25 cellular contexts compared by ENCODE assay signal in genomic region chr3:32882180-32882579, GRCh38.
DNase-seq lines count a peak whose midpoint lies in the region; ATAC-seq lines count a peak whose summit lies in the region.
"Had no signal": no experiment of that assay in that cellular context is flagged by ENCODE, and none has a peak within 500 bp of the region (broad histone marks: within the 10 kb centered on the region; RNA-seq: fewer than 3 reads in every experiment).

No MANE protein-coding gene starts in this region.

- H3K36me3 ChIP-seq in CD4-positive, CD25-positive, alpha-beta regulatory T cell (ENCODE audit: control insufficient read depth, insufficient read depth, low read length), result no peaks in the 10 kb centered on the region
- H3K36me3 ChIP-seq: breast epithelium, esophagus squamous epithelium, spleen, upper lobe of left lung had no signal

- peak overlapping the region; percentile 52 for H3K27ac ChIP-seq in CD4-positive, CD25-positive, alpha-beta regulatory T cell (ENCODE audit: insufficient read depth, low read length, poor library complexity, severe bottlenecking)
- H3K27ac ChIP-seq: 22Rv1; BLaER1 treated with 17β-estradiol and CSF1 and Interleukin-3, amounts not matched to agents 10 nM and 100 nM; breast epithelium; dorsolateral prefrontal cortex; esophagus squamous epithelium; spleen; upper lobe of left lung had no signal

- H3K4me1 ChIP-seq in CD4-positive, CD25-positive, alpha-beta regulatory T cell (ENCODE audit: control insufficient read depth, insufficient read depth, low read length, poor library complexity, severe bottlenecking), result peaks cover 15% of the 10 kb centered on the region
- H3K4me1 ChIP-seq: breast epithelium, esophagus squamous epithelium had no signal

- peaks cover 9 to 36% (median 22%) of the 10 kb centered on the region in 4 donors for H3K4me1 Mint-ChIP-seq in CD4-positive, CD25-positive, alpha-beta regulatory T cell

- H3K4me3 ChIP-seq in CD4-positive, CD25-positive, alpha-beta regulatory T cell (ENCODE audit: low read depth, low read length), result no peak overlapping the region
- H3K4me3 ChIP-seq: BLaER1 treated with 17β-estradiol and CSF1 and Interleukin-3, amounts not matched to agents 10 nM and 100 nM; breast epithelium; dorsolateral prefrontal cortex; esophagus squamous epithelium; spleen; upper lobe of left lung had no signal

- H3K27me3 ChIP-seq in CD4-positive, CD25-positive, alpha-beta regulatory T cell (ENCODE audit: control insufficient read depth, insufficient read depth, low read length), result no peaks in the 10 kb centered on the region
- H3K27me3 ChIP-seq: BLaER1 treated with 17β-estradiol and CSF1 and Interleukin-3, amounts not matched to agents 10 nM and 100 nM; esophagus squamous epithelium; spleen; upper lobe of left lung had no signal

- DNase-seq in CD4-positive, CD25-positive, alpha-beta regulatory T cell, result no peak
- DNase-seq in activated CD8-positive, alpha-beta memory T cell treated with anti-CD3 and anti-CD28 coated beads, Interleukin-2, amount 50 U/mL, for 48 hours, result no peak
- DNase-seq in amniotic stem cell (lab: John Stamatoyannopoulos, UW) (no peak), Kasumi-1 (lab: John Stamatoyannopoulos, UW) (no peak)
- DNase-seq: activated T-cell treated with anti-CD3 and anti-CD28 coated beads, Interleukin-2, amount 50 U/mL, for 1 hour; DMS79 treated with DMSO at 0.1 percent for 48 hours; dorsolateral prefrontal cortex; esophagus squamous epithelium; head of caudate nucleus; Karpas-422; mammary epithelial cell; OCI-M1; spleen; stimulated activated naive B cell treated with anti-CD40 and anti-IgM and Interleukin-4, amounts not matched to agents 10 μg/mL and 1 μg/mL and 100 μg/mL, for 72 hours; upper lobe of left lung had no signal

- no peaks in the 10 kb centered on the region for H3K9me3 Mint-ChIP-seq in CD4-positive, CD25-positive, alpha-beta regulatory T cell
- H3K9me3 Mint-ChIP-seq: activated CD4-positive, alpha-beta T cell treated with anti-CD3 and anti-CD28 coated beads, Interleukin-2, amount 10 ng/mL, durations not matched to agents 24 days and 14 days; naive thymus-derived CD8-positive, alpha-beta T cell; stimulated activated naive B cell treated with anti-CD40 and anti-IgM and Interleukin-4, amounts not matched to agents 10 μg/mL and 1 μg/mL and 100 μg/mL, for 72 hours had no signal

- peak overlapping the region in 1 of 4 donors; percentile 46 for H3K4me3 Mint-ChIP-seq in CD4-positive, CD25-positive, alpha-beta regulatory T cell
- H3K4me3 Mint-ChIP-seq: stimulated activated naive B cell treated with anti-CD40 and anti-IgM and Interleukin-4, amounts not matched to agents 10 μg/mL and 1 μg/mL and 100 μg/mL, for 72 hours had no signal

- H3K27ac Mint-ChIP-seq in CD4-positive, CD25-positive, alpha-beta regulatory T cell, result peak overlapping the region in 1 of 3 donors; percentile 96
- H3K27ac Mint-ChIP-seq: activated CD4-positive, alpha-beta T cell treated with anti-CD3 and anti-CD28 coated beads, Interleukin-2, amount 10 ng/mL, durations not matched to agents 24 days and 14 days; stimulated activated naive B cell treated with anti-CD40 and anti-IgM and Interleukin-4, amounts not matched to agents 10 μg/mL and 1 μg/mL and 100 μg/mL, for 72 hours had no signal

- ATAC-seq in CD4-positive, CD25-positive, alpha-beta regulatory T cell (ENCODE audit: low read depth in 2 of 2), result no peak
- ATAC-seq in GM19351 (IDR thresholded peaks at IDR 0.05; ENCODE audit: unreplicated experiment), result peak; percentile 24
- ATAC-seq in GM21723 (IDR thresholded peaks at IDR 0.05; ENCODE audit: unreplicated experiment), result peak; percentile 19
- ATAC-seq in HG03135 (IDR thresholded peaks at IDR 0.05; ENCODE audit: unreplicated experiment), result peak; percentile 65
- ATAC-seq in HG03469 (IDR thresholded peaks at IDR 0.05; ENCODE audit: unreplicated experiment), result no peak

- H3K27me3 Mint-ChIP-seq in CD4-positive, CD25-positive, alpha-beta regulatory T cell, result no peaks in the 10 kb centered on the region
- H3K27me3 Mint-ChIP-seq: progenitor cell of endocrine pancreas had no signal

- H3K36me3 Mint-ChIP-seq in CD4-positive, CD25-positive, alpha-beta regulatory T cell, result no peaks in the 10 kb centered on the region
- H3K36me3 Mint-ChIP-seq: naive thymus-derived CD8-positive, alpha-beta T cell; stimulated activated naive B cell treated with anti-CD40 and anti-IgM and Interleukin-4, amounts not matched to agents 10 μg/mL and 1 μg/mL and 100 μg/mL, for 72 hours had no signal

- H3K9me3 ChIP-seq in CD4-positive, CD25-positive, alpha-beta regulatory T cell (ENCODE audit: control insufficient read depth in 2 of 2, low read length in 2 of 2), result no peaks in the 10 kb centered on the region
- H3K9me3 ChIP-seq: BLaER1 treated with 17β-estradiol and CSF1 and Interleukin-3, amounts not matched to agents 10 nM and 100 nM; breast epithelium; esophagus squamous epithelium; spleen; upper lobe of left lung had no signal

Comparison
In these comparisons a context has a peak if more than half of its experiments do, and no peak if none do; other contexts are left out.
1. ATAC-seq: peak in GM19351 (single experiment), GM21723 (single experiment) and HG03135 (single experiment); none in CD4-positive, CD25-positive, alpha-beta regulatory T cell (0 of 2) and HG03469 (single experiment).